In the genomic region with DNA sequence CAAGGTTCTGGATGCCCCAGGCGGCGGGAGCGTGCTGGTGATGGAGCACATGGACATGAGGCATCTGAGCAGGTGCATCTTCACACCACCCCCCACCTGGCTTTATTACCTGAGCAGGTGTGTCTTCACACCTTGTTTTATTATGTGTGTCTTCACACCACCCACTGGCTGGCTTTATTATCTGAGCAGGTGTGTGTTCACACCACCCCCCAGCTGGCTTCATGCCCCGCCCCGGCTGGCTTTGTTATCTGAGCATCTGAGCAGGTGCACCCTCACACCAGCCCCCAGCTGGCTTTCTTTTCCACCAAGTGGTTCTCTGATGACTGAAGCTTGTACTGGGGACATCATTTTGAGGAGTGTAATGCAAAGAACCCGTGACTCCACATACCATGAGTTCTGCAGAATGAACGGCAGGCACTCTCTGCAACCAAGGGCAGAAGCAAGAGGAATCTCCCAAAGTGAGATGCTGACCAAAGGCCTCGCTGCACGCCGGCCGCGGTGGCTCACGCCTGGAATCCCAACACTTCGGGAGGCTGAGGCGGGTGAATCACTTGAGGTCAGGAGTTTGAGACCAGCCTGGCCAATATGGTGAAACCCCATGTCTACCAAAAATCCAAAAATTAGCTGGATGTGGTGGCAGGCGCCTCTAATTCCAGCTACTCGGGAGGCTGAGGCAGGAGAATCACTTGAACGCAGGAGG, we compare ENCODE assay signal across 25 cellular contexts. TPM values are rescaled to one million over a fixed set of nuclear protein-coding genes. Genes with fewer than 3 reads are reported as not detected.
DNase-seq lines count a peak whose midpoint lies in the region; ATAC-seq and TF ChIP-seq lines count a peak whose summit lies in the region.
"Had no signal": no experiment of that assay in that cellular context is flagged by ENCODE, and none has a peak within 500 bp of the region (broad histone marks: within the 10 kb centered on the region; RNA-seq: fewer than 3 reads in every experiment).

No MANE protein-coding gene starts in this region.

- H3K36me3 Mint-ChIP-seq in activated T-cell treated with anti-CD3 and anti-CD28 coated beads, Interleukin-2, amount 50 U/mL, for 24 hours (ENCODE audit: low read depth), result peaks cover 55% of the 10 kb centered on the region
- H3K36me3 Mint-ChIP-seq in IgD-negative memory B cell (peaks cover 5% of the 10 kb centered on the region), neural crest cell (ENCODE audit: low read depth) (peaks cover 19% of the 10 kb centered on the region)

- intact Hi-C loops in OCI-LY7 (cut with micrococcal nuclease; ENCODE audit: unreplicated experiment), result loop anchor here (5.0 kb wide), 1 partner anchor 72 kb away; a partner anchor contains a TSS

- no peak for ATAC-seq in GM18868 (IDR thresholded peaks at IDR 0.05; ENCODE audit: unreplicated experiment)
- ATAC-seq: activated CD4-positive, alpha-beta T cell treated with anti-CD3 and anti-CD28 coated beads for 36 hours; mucosa of descending colon; stimulated activated naive CD8-positive, alpha-beta T cell treated with anti-CD3 and anti-CD28 coated beads, Interleukin-15, amount 100 ng/mL, for 72 hours had no signal

- H3K4me2 ChIP-seq in OCI-LY7 (ENCODE audit: low read length), result no peak overlapping the region

- no peaks in the 10 kb centered on the region for H3K9me2 ChIP-seq in OCI-LY7 (ENCODE audit: insufficient read depth, low read length)

- no peak for DNase-seq in activated T-cell treated with anti-CD3 and anti-CD28 coated beads, Interleukin-2, amount 50 U/mL, for 24 hours
- DNase-seq in activated T-cell treated with anti-CD3 and anti-CD28 coated beads, Interleukin-2, amount 50 U/mL, for 48 hours, result no peak
- DNase-seq in OCI-LY7 (ENCODE audit: low spot score) (peak; percentile 44), neural crest cell (ENCODE audit: low read depth, low spot score) (no peak), substantia nigra (lab: John Stamatoyannopoulos, UW) (no peak), ureter (ENCODE audit: low spot score) (no peak)
- DNase-seq: activated CD4-positive, alpha-beta T cell treated with anti-CD3 and anti-CD28 coated beads for 36 hours; activated naive CD4-positive, alpha-beta T cell treated with Interleukin-2 at 50 U/mL for 16 hours; Caco-2; erythroblast; foreskin melanocyte; HCEC 1CT; hippocampal formation; mucosa of descending colon; NCI-H1436; NCI-H524; occipital lobe; OCI-M1; retina; Right ventricle myocardium superior; spleen; stimulated activated CD4-positive, alpha-beta T cell treated with anti-CD3 and anti-CD28 coated beads, Interleukin-4, amount 100 ng/mL, for 4 hours; stimulated activated naive CD8-positive, alpha-beta T cell treated with anti-CD3 and anti-CD28 coated beads, Interleukin-15, amount 100 ng/mL, for 72 hours had no signal

- CTCF ChIA-PET in OCI-LY7 (lab: Charles Lee; ENCODE audit: unreplicated experiment), result no interaction called here

- H3K79me2 ChIP-seq in OCI-LY7 (ENCODE audit: insufficient read depth, low read depth, low read length), result peaks cover 17% of the 10 kb centered on the region

- H3K4me3 Mint-ChIP-seq in activated T-cell treated with anti-CD3 and anti-CD28 coated beads, Interleukin-2, amount 50 U/mL, for 24 hours, result no peak overlapping the region
- H3K4me3 Mint-ChIP-seq in IgD-negative memory B cell, result peak overlapping the region in 3 of 4 donors; percentile 21 to 95 (median 52)
- peak overlapping the region; percentile 41 for H3K4me3 Mint-ChIP-seq in neural crest cell
- H3K4me3 Mint-ChIP-seq: activated CD4-positive, alpha-beta T cell treated with anti-CD3 and anti-CD28 coated beads for 36 hours; stimulated activated naive CD8-positive, alpha-beta T cell treated with anti-CD3 and anti-CD28 coated beads, Interleukin-15, amount 100 ng/mL, for 72 hours had no signal

- no TSS peak for BruUV-seq in OCI-LY7 (replicated peaks; lab: Mats Ljungman, UMichigan)

- peaks cover 4% of the 10 kb centered on the region; the same call in 1 of the 2 replicates for H4K20me1 ChIP-seq in OCI-LY7 (ENCODE audit: insufficient read depth, low read length)

- H3K4me3 ChIP-seq in OCI-LY7 (ENCODE audit: low read depth, low read length, poor library complexity, severe bottlenecking), result no peak overlapping the region
- H3K4me3 ChIP-seq: mucosa of descending colon, spleen had no signal

- peaks cover 24% of the 10 kb centered on the region for H3K4me1 ChIP-seq in OCI-LY7 (ENCODE audit: insufficient read depth, low read length, poor library complexity, severe bottlenecking)
- H3K4me1 ChIP-seq: Caco-2 had no signal

- peaks cover 21% of the 10 kb centered on the region for H3K4me1 Mint-ChIP-seq in activated T-cell treated with anti-CD3 and anti-CD28 coated beads, Interleukin-2, amount 50 U/mL, for 24 hours (ENCODE audit: low read depth)
- H3K4me1 Mint-ChIP-seq in IgD-negative memory B cell (peaks cover 12 to 19% (median 14%) of the 10 kb centered on the region in 3 donors), neural crest cell (peaks cover 16% of the 10 kb centered on the region)

- H3K27ac Mint-ChIP-seq in activated T-cell treated with anti-CD3 and anti-CD28 coated beads, Interleukin-2, amount 50 U/mL, for 24 hours, result peak overlapping the region; percentile 34
- H3K27ac Mint-ChIP-seq in IgD-negative memory B cell, result peak overlapping the region in 1 of 3 donors; percentile 48
- no peak overlapping the region for H3K27ac Mint-ChIP-seq in neural crest cell (ENCODE audit: unreplicated experiment)
- H3K27ac Mint-ChIP-seq: activated CD4-positive, alpha-beta T cell treated with anti-CD3 and anti-CD28 coated beads for 36 hours had no signal

- no peaks in the 10 kb centered on the region for H3K9me3 Mint-ChIP-seq in activated T-cell treated with anti-CD3 and anti-CD28 coated beads, Interleukin-2, amount 50 U/mL, for 24 hours
- H3K9me3 Mint-ChIP-seq in IgD-negative memory B cell (no peaks in the 10 kb centered on the region), neural crest cell (no peaks in the 10 kb centered on the region)
- H3K9me3 Mint-ChIP-seq: stimulated activated naive CD8-positive, alpha-beta T cell treated with anti-CD3 and anti-CD28 coated beads, Interleukin-15, amount 100 ng/mL, for 72 hours had no signal

- no peak overlapping the region for H2AFZ ChIP-seq in OCI-LY7 (ENCODE audit: low read length)

- POLR2A ChIA-PET in OCI-LY7 (lab: Charles Lee), result no interaction called here

- H3K27ac ChIP-seq in OCI-LY7 (ENCODE audit: low read depth, low read length, poor library complexity, severe bottlenecking) (no peak overlapping the region), substantia nigra (ENCODE audit: low read depth, low read length, poor library complexity, severe bottlenecking) (no peak overlapping the region)
- H3K27ac ChIP-seq: spleen had no signal

- no peak for TF ChIP-seq CTCF in OCI-LY7 (conservative IDR thresholded peaks at IDR 0.05; ENCODE audit: low read length)
- no peak for TF ChIP-seq CTCF in neural crest cell (conservative IDR thresholded peaks at IDR 0.05)

- H3K27me3 Mint-ChIP-seq in activated T-cell treated with anti-CD3 and anti-CD28 coated beads, Interleukin-2, amount 50 U/mL, for 24 hours, result no peaks in the 10 kb centered on the region
- H3K27me3 Mint-ChIP-seq in IgD-negative memory B cell, result no peaks in the 10 kb centered on the region
- H3K27me3 Mint-ChIP-seq in neural crest cell (ENCODE audit: low read depth), result no peaks in the 10 kb centered on the region
- H3K27me3 Mint-ChIP-seq: activated CD4-positive, alpha-beta T cell treated with anti-CD3 and anti-CD28 coated beads for 36 hours; stimulated activated naive CD8-positive, alpha-beta T cell treated with anti-CD3 and anti-CD28 coated beads, Interleukin-15, amount 100 ng/mL, for 72 hours had no signal

- no peaks in the 10 kb centered on the region for H3K9me3 ChIP-seq in OCI-LY7 (ENCODE audit: low read length)
- H3K9me3 ChIP-seq: Caco-2, mucosa of descending colon, spleen had no signal

- H3K36me3 ChIP-seq in OCI-LY7 (ENCODE audit: insufficient read depth, low read length), result peaks cover 47% of the 10 kb centered on the region

RNA-seq across cellular contexts. Expression of a gene that starts 2.6 kb away (rescaled TPM):
- 16.7 TPM for polyA plus RNA-seq in IgD-negative memory B cell
- 52.1 and 56.5 TPM in 2 replicates for total RNA-seq in OCI-LY7 (2014; rRNA removed; shearing (Covaris generic))
- total RNA-seq in OCI-LY7 (2022) (91.8 and 99.4 TPM in 2 replicates), neural crest cell (44.1 and 44.4 TPM in 2 replicates), ureter (25.7 TPM)

RNA-seq across cellular contexts. Expression of a gene that starts 16.3 kb away (rescaled TPM):
- polyA plus RNA-seq in IgD-negative memory B cell, result not detected
- total RNA-seq in OCI-LY7 (2014; rRNA removed; shearing (Covaris generic)), result 3.8 and 5.0 TPM in 2 replicates
- 31.2 and 32.3 TPM in 2 replicates for total RNA-seq in OCI-LY7 (2022)
- 21.7 and 23.8 TPM in 2 replicates for total RNA-seq in neural crest cell
- 27.0 TPM for total RNA-seq in ureter

RNA-seq across cellular contexts. Expression of a gene that starts 20.6 kb away (rescaled TPM):
- polyA plus RNA-seq in IgD-negative memory B cell, result 1.9 TPM
- total RNA-seq in OCI-LY7 (2014; rRNA removed; shearing (Covaris generic)), result 10.1 and 22.1 TPM in 2 replicates
- total RNA-seq in OCI-LY7 (2022) (20.7 and 21.4 TPM in 2 replicates), neural crest cell (5.6 and 8.9 TPM in 2 replicates), ureter (18.9 TPM)

RNA-seq across cellular contexts. Expression of a gene that starts 32.7 kb away (rescaled TPM):
- polyA plus RNA-seq in IgD-negative memory B cell, result 19.4 TPM
- total RNA-seq in OCI-LY7 (2014; rRNA removed; shearing (Covaris generic)), result 57.0 and 87.8 TPM in 2 replicates
- total RNA-seq in OCI-LY7 (2022) (134 and 145 TPM in 2 replicates), neural crest cell (155 and 166 TPM in 2 replicates), ureter (122 TPM)
